Comparison of ENCODE assay signal across 16 cellular contexts in the genomic region with DNA sequence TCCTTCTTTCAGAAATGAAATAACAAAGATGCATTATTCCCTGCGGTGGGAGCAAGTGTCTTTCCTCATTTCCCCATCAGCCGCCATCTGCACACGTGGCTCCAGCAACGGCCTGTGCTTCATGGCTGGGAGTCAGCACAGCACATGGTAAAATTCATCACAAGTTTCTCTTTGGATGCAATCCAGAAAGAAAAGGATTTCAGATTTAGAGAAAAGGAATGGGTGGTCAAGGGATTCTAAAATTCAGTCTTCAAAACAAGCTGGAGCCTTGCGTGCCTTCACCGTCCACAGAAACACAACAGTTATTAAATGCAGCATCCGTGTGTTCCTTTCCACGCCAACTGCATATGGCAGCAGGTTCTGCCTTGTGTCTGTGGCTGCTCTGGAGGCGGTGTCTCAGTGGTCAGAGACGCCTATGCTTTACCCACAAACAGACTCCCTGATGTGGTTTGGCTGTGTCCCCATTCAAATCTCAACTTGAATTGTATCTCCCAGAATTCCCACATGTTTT.
DNase-seq lines count a peak whose midpoint lies in the region; ATAC-seq and TF ChIP-seq lines count a peak whose summit lies in the region.
"Had no signal": no experiment of that assay in that cellular context is flagged by ENCODE, and none has a peak within 500 bp of the region (broad histone marks: within the 10 kb centered on the region; RNA-seq: fewer than 3 reads in every experiment).

No MANE protein-coding gene starts in this region.

- DNase-seq in AG04450 (ENCODE audit: low read depth, low spot score) (no peak), RPMI7951 (ENCODE audit: low read depth) (peak; percentile 98), fibroblast of gingiva (ENCODE audit: low read depth) (peak; percentile 80), MV-4-11 (lab: John Stamatoyannopoulos, UW) (no peak), SW 1271 (lab: John Stamatoyannopoulos, UW) (no peak), NAMALWA (ENCODE audit: low spot score) (no peak)
- no peak for DNase-seq in activated CD8-positive, alpha-beta T cell treated with anti-CD3 and anti-CD28 coated beads for 36 hours
- DNase-seq: central memory CD4-positive, alpha-beta T cell; Karpas-422; left colon; naive thymus-derived CD8-positive, alpha-beta T cell; NCI-H1694 treated with DMSO at 0.1 percent for 48 hours; NCI-H510A treated with DMSO at 0.1 percent for 48 hours had no signal

- no peaks in the 10 kb centered on the region for H3K4me1 Mint-ChIP-seq in activated CD8-positive, alpha-beta T cell treated with anti-CD3 and anti-CD28 coated beads for 36 hours (ENCODE audit: low read depth)
- H3K4me1 Mint-ChIP-seq: activated naive CD4-positive, alpha-beta T cell treated with anti-CD3 and anti-CD28 coated beads, Interleukin-2, amount 50 U/mL, for 24 hours had no signal

- H3K27ac Mint-ChIP-seq in activated CD8-positive, alpha-beta T cell treated with anti-CD3 and anti-CD28 coated beads for 36 hours, result no peak overlapping the region
- H3K27ac Mint-ChIP-seq: activated naive CD4-positive, alpha-beta T cell treated with anti-CD3 and anti-CD28 coated beads, Interleukin-2, amount 50 U/mL, for 24 hours; naive thymus-derived CD8-positive, alpha-beta T cell had no signal

- POLR2A ChIA-PET in AG04450 (lab: Yijun Ruan, JAX), result no interaction called here
- POLR2A ChIA-PET in activated CD8-positive, alpha-beta T cell treated with anti-CD3 and anti-CD28 coated beads for 36 hours (lab: Charles Lee), result no interaction called here

- no peak for TF ChIP-seq CTCF in AG04450 (IDR thresholded peaks at IDR 0.05; ENCODE audit: low read depth, low read length)
- no peak for TF ChIP-seq CTCF in activated CD8-positive, alpha-beta T cell treated with anti-CD3 and anti-CD28 coated beads for 36 hours (IDR thresholded peaks at IDR 0.05)

- intact Hi-C loops in activated CD8-positive, alpha-beta T cell treated with anti-CD3 and anti-CD28 coated beads for 36 hours (cut with micrococcal nuclease), result no loop called here

- H3K27me3 Mint-ChIP-seq in activated CD8-positive, alpha-beta T cell treated with anti-CD3 and anti-CD28 coated beads for 36 hours, result peaks cover 3% of the 10 kb centered on the region

- H3K4me3 ChIP-seq in AG04450 (ENCODE audit: low read depth, low read length) (no peak overlapping the region), muscle layer of duodenum (ENCODE audit: low read depth in 1 of 2, low read length in 2 of 2) (no peak overlapping the region)

- peaks cover 4% of the 10 kb centered on the region for H3K9me3 Mint-ChIP-seq in activated CD8-positive, alpha-beta T cell treated with anti-CD3 and anti-CD28 coated beads for 36 hours

- H3K9me3 ChIP-seq in AG04450 (ENCODE audit: control insufficient read depth, insufficient read depth, low read length), result 0 out of 2 replicates have a peak, but pooled peaks cover 2% of the 10 kb centered on the region
- peaks cover 0 to 3% of the 10 kb centered on the region in 2 donors for H3K9me3 ChIP-seq in muscle layer of duodenum (ENCODE audit: control insufficient read depth in 1 of 2, low read length in 2 of 2)

- peak overlapping the region; percentile 31 for H3K27ac ChIP-seq in AG04450 (ENCODE audit: low read depth, low read length)
- peak overlapping the region; percentile 61 for H3K27ac ChIP-seq in muscle layer of duodenum (ENCODE audit: low read length)

- H3K4me1 ChIP-seq in muscle layer of duodenum (ENCODE audit: control insufficient read depth in 1 of 2, insufficient read depth in 2 of 2, low read length in 2 of 2), result peaks cover 3 to 24% of the 10 kb centered on the region in 2 donors

- CTCF ChIA-PET in AG04450 (lab: Charles Lee), result no interaction called here
- CTCF ChIA-PET in activated CD8-positive, alpha-beta T cell treated with anti-CD3 and anti-CD28 coated beads for 36 hours (lab: Charles Lee), result no interaction called here

- no peaks in the 10 kb centered on the region for H3K36me3 Mint-ChIP-seq in activated CD8-positive, alpha-beta T cell treated with anti-CD3 and anti-CD28 coated beads for 36 hours (ENCODE audit: low read depth)
- H3K36me3 Mint-ChIP-seq: activated naive CD4-positive, alpha-beta T cell treated with anti-CD3 and anti-CD28 coated beads, Interleukin-2, amount 50 U/mL, for 24 hours had no signal

- no peaks in the 10 kb centered on the region for H3K27me3 ChIP-seq in AG04450 (ENCODE audit: control insufficient read depth, insufficient read depth, low read length)
- no peaks in the 10 kb centered on the region for H3K27me3 ChIP-seq in muscle layer of duodenum (ENCODE audit: low read depth, low read length)

- no peak for ATAC-seq in activated CD8-positive, alpha-beta T cell treated with anti-CD3 and anti-CD28 coated beads for 36 hours
- ATAC-seq: activated CD4-positive, CD25-positive, alpha-beta regulatory T cell treated with anti-CD3 and anti-CD28 coated beads, Interleukin-2, amount 50 U/mL, for 24 hours; left colon; naive thymus-derived CD8-positive, alpha-beta T cell had no signal

- no peak overlapping the region for H3K4me3 Mint-ChIP-seq in activated CD8-positive, alpha-beta T cell treated with anti-CD3 and anti-CD28 coated beads for 36 hours
- H3K4me3 Mint-ChIP-seq: activated naive CD4-positive, alpha-beta T cell treated with anti-CD3 and anti-CD28 coated beads, Interleukin-2, amount 50 U/mL, for 24 hours; naive thymus-derived CD8-positive, alpha-beta T cell had no signal

- no peaks in the 10 kb centered on the region for H3K36me3 ChIP-seq in muscle layer of duodenum (ENCODE audit: control insufficient read depth in 1 of 2, insufficient read depth in 2 of 2, low read length in 2 of 2)

Comparison
In these comparisons a context has a peak if more than half of its experiments do, and no peak if none do; other contexts are left out.
1. DNase-seq: peak in RPMI7951 (single experiment) and fibroblast of gingiva (single experiment); none in AG04450 (single experiment), MV-4-11 (single experiment), SW 1271 (0 of 2), NAMALWA (single experiment) and activated CD8-positive, alpha-beta T cell treated with anti-CD3 and anti-CD28 coated beads for 36 hours (single experiment).